15 cellular contexts compared by ENCODE assay signal in the genomic region with DNA sequence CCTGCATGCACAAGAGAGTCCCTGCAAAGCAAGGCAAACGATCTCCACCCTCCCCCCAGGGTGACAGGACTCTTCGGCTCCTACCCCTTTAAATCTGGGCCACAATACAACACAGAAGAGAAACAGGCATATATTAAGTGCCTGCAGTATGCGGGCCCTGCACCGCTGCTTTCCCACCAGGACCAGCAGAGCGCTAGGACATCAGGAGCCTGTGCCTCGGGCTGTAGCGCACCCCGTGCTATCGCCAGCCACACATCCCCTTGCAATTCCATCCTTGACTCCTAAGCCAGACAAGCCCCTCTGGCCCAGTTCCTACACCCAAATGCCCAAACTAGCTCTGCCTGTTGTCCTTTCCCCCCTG. TPM values are rescaled to one million over a fixed set of nuclear protein-coding genes. Genes with fewer than 3 reads are reported as not detected.
DNase-seq lines count a peak whose midpoint lies in the region; ATAC-seq, FAIRE-seq and TF ChIP-seq lines count a peak whose summit lies in the region.
"Had no signal": no experiment of that assay in that cellular context is flagged by ENCODE, and none has a peak within 500 bp of the region (broad histone marks: within the 10 kb centered on the region; RNA-seq: fewer than 3 reads in every experiment).

No MANE protein-coding gene starts in this region.

- no TSS peak for BruUV-seq in HepG2 (replicated peaks; lab: Mats Ljungman, UMichigan)
- no TSS peak for BruUV-seq in OCI-LY7 (replicated peaks; lab: Mats Ljungman, UMichigan)

- no peak overlapping the region for H3K9ac ChIP-seq in HepG2 (ENCODE audit: insufficient read depth, low read depth, low read length)

- POLR2A ChIA-PET in HepG2 (lab: Yijun Ruan, JAX): interaction anchor here (1.6 kb wide), 1 partner anchor 119 kb away, joined by 4 read pairs; no protein-coding TSS in a partner anchor
- POLR2A ChIA-PET in OCI-LY7 (lab: Charles Lee): no interaction called here

- H2AFZ ChIP-seq in HepG2 (ENCODE audit: low read length) (no peak overlapping the region), OCI-LY7 (ENCODE audit: low read length) (no peak overlapping the region)

- H3K4me2 ChIP-seq in HepG2 (ENCODE audit: low read depth, low read length) (no peak overlapping the region), OCI-LY7 (ENCODE audit: low read length) (no peak overlapping the region)

- no peak for TF ChIP-seq POLR2A in HepG2 (IDR thresholded peaks at IDR 0.05; ENCODE audit: insufficient read depth in 1 of 2, low read depth in 2 of 2, low read length in 2 of 2)
- no peak for TF ChIP-seq POLR2A in right lobe of liver (IDR thresholded peaks at IDR 0.05)
- no peak for TF ChIP-seq POLR2A in lower leg skin (IDR thresholded peaks at IDR 0.05)

- H3K9me2 ChIP-seq in OCI-LY7 (ENCODE audit: insufficient read depth, low read length): no peaks in the 10 kb centered on the region

- peaks cover 18% of the 10 kb centered on the region for H3K27me3 Mint-ChIP-seq in activated T-helper 2 cell treated with anti-CD3 and anti-CD28 coated beads, Interferon-gamma antibody, Interleukin-2, Interleukin-4, amounts not matched to agents 10 μg/mL and 5 μg/mL and 100 μg/mL, durations not matched to agents 14 hours and 24 hours and 36 hours (ENCODE audit: low read depth)

- ATAC-seq in HepG2 (peak; percentile 20), right lobe of liver (no peak)

- H3K9me3 Mint-ChIP-seq in activated T-helper 2 cell treated with anti-CD3 and anti-CD28 coated beads, Interferon-gamma antibody, Interleukin-2, Interleukin-4, amounts not matched to agents 10 μg/mL and 5 μg/mL and 100 μg/mL, durations not matched to agents 14 hours and 24 hours and 36 hours: no peaks in the 10 kb centered on the region
- H3K9me3 Mint-ChIP-seq: activated B cell treated with CpG ODN at 0.5 μM for 24 hours had no signal

- H3K4me1 ChIP-seq in HepG2 (ENCODE audit: insufficient read depth, low read length) (peaks cover 19% of the 10 kb centered on the region), right lobe of liver (peaks cover 0 to 4% (median 0%) of the 10 kb centered on the region in 4 donors), OCI-LY7 (ENCODE audit: insufficient read depth, low read length, poor library complexity, severe bottlenecking) (no peaks in the 10 kb centered on the region)

- intact Hi-C loops in HepG2 (cut with micrococcal nuclease; ENCODE audit: unreplicated experiment): loop anchor here (1.0 to 5.0 kb wide), 4 partner anchors 69 to 546 kb away; no protein-coding TSS in a partner anchor
- intact Hi-C loops in right lobe of liver (cut with DNase I): no loop called here
- intact Hi-C loops in OCI-LY7 (cut with micrococcal nuclease; ENCODE audit: unreplicated experiment): loop anchor here (1.0 to 5.0 kb wide), 4 partner anchors 68 to 548 kb away; no protein-coding TSS in a partner anchor
- intact Hi-C loops in lower leg skin (cut with DNase I; ENCODE audit: low total_unique reads): loop anchor here (5.0 kb wide), 1 partner anchor 126 kb away; no protein-coding TSS in a partner anchor
- intact Hi-C loops in activated T-helper 2 cell treated with anti-CD3 and anti-CD28 coated beads, Interferon-gamma antibody, Interleukin-2, Interleukin-4, amounts not matched to agents 10 μg/mL and 5 μg/mL and 100 μg/mL, durations not matched to agents 14 hours and 24 hours and 36 hours (cut with micrococcal nuclease): loop anchor here (1.0 to 5.0 kb wide), 3 partner anchors 130 to 548 kb away; no protein-coding TSS in a partner anchor

- H3K9me3 ChIP-seq in HepG2 (ENCODE audit: low read length) (no peaks in the 10 kb centered on the region), right lobe of liver (no peaks in the 10 kb centered on the region), OCI-LY7 (ENCODE audit: low read length) (no peaks in the 10 kb centered on the region)
- H3K9me3 ChIP-seq: upper lobe of left lung had no signal

- TF ChIP-seq CTCF in HepG2 (CRISPR knock-in tag; IDR thresholded peaks at IDR 0.05): no peak
- no peak for TF ChIP-seq CTCF in right lobe of liver (IDR thresholded peaks at IDR 0.05)
- peak; percentile 45 for TF ChIP-seq CTCF in OCI-LY7 (conservative IDR thresholded peaks at IDR 0.05; ENCODE audit: low read length)
- no peak for TF ChIP-seq CTCF in lower leg skin (IDR thresholded peaks at IDR 0.05)

- no peak overlapping the region for H3K27ac Mint-ChIP-seq in activated T-helper 2 cell treated with anti-CD3 and anti-CD28 coated beads, Interferon-gamma antibody, Interleukin-2, Interleukin-4, amounts not matched to agents 10 μg/mL and 5 μg/mL and 100 μg/mL, durations not matched to agents 14 hours and 24 hours and 36 hours
- H3K27ac Mint-ChIP-seq: activated B cell treated with CpG ODN at 0.5 μM for 24 hours had no signal

- H3K27ac ChIP-seq in HepG2 (ENCODE audit: extremely low read length, insufficient read depth, low read length): no peak overlapping the region
- H3K27ac ChIP-seq in right lobe of liver: no peak overlapping the region
- no peak overlapping the region for H3K27ac ChIP-seq in OCI-LY7 (ENCODE audit: low read depth, low read length, poor library complexity, severe bottlenecking)
- H3K27ac ChIP-seq: upper lobe of left lung had no signal

- TF ChIP-seq RAD21 in HepG2 (CRISPR knock-in tag; IDR thresholded peaks at IDR 0.05): no peak

- no peaks in the 10 kb centered on the region for H3K36me3 Mint-ChIP-seq in activated T-helper 2 cell treated with anti-CD3 and anti-CD28 coated beads, Interferon-gamma antibody, Interleukin-2, Interleukin-4, amounts not matched to agents 10 μg/mL and 5 μg/mL and 100 μg/mL, durations not matched to agents 14 hours and 24 hours and 36 hours (ENCODE audit: low read depth)

- H4K20me1 ChIP-seq in HepG2 (ENCODE audit: insufficient read depth, low read length): no peaks in the 10 kb centered on the region
- no peaks in the 10 kb centered on the region for H4K20me1 ChIP-seq in OCI-LY7 (ENCODE audit: insufficient read depth, low read length)

- CTCF ChIA-PET in HepG2 (lab: Yijun Ruan, JAX; ENCODE audit: low intra/inter-chr PET ratio, low total read pairs): interaction anchor here (0.6 to 3.9 kb wide), 3 partner anchors 69 to 132 kb away, joined by 3 to 58 read pairs (median 7); no protein-coding TSS in a partner anchor
- CTCF ChIA-PET in OCI-LY7 (lab: Charles Lee; ENCODE audit: unreplicated experiment): no interaction called here

- H3K36me3 ChIP-seq in HepG2 (replicated peaks in 1 of 2; ENCODE audit: control insufficient read depth in 1 of 2, insufficient read depth in 2 of 2, low read length in 2 of 2): no peaks in the 10 kb centered on the region
- no peaks in the 10 kb centered on the region for H3K36me3 ChIP-seq in right lobe of liver
- H3K36me3 ChIP-seq in OCI-LY7 (ENCODE audit: insufficient read depth, low read length): no peaks in the 10 kb centered on the region

- in situ Hi-C loops in HepG2 (cut with HindIII; ENCODE audit: extremely low pct_ligation_motif_present, low pct_unique_long_range_greater_than_20kb): no loop called here

- no peaks in the 10 kb centered on the region for H3K79me2 ChIP-seq in HepG2 (ENCODE audit: insufficient read depth, low read length)
- no peaks in the 10 kb centered on the region for H3K79me2 ChIP-seq in OCI-LY7 (ENCODE audit: insufficient read depth, low read depth, low read length)

- peaks cover 3 to 52% of the 10 kb centered on the region in 2 experiments; a peak in 3 of 5 replicates for H3K27me3 ChIP-seq in HepG2 (ENCODE audit: control insufficient read depth in 1 of 2, insufficient read depth in 2 of 2, low read length in 2 of 2)
- no peaks in the 10 kb centered on the region for H3K27me3 ChIP-seq in right lobe of liver
- H3K27me3 ChIP-seq: upper lobe of left lung had no signal

- H3K4me3 Mint-ChIP-seq in activated T-helper 2 cell treated with anti-CD3 and anti-CD28 coated beads, Interferon-gamma antibody, Interleukin-2, Interleukin-4, amounts not matched to agents 10 μg/mL and 5 μg/mL and 100 μg/mL, durations not matched to agents 14 hours and 24 hours and 36 hours (ENCODE audit: low read depth): no peak overlapping the region
- H3K4me3 Mint-ChIP-seq: activated B cell treated with CpG ODN at 0.5 μM for 24 hours had no signal

- H3K4me1 Mint-ChIP-seq in activated T-helper 2 cell treated with anti-CD3 and anti-CD28 coated beads, Interferon-gamma antibody, Interleukin-2, Interleukin-4, amounts not matched to agents 10 μg/mL and 5 μg/mL and 100 μg/mL, durations not matched to agents 14 hours and 24 hours and 36 hours (ENCODE audit: low read depth): peaks cover 3% of the 10 kb centered on the region

- DNase-seq in HepG2 (ENCODE audit: low spot score) (no peak), right lobe of liver (no peak), OCI-LY7 (ENCODE audit: low spot score) (no peak), lower leg skin (ENCODE audit: low spot score in 2 of 2) (no peak), NAMALWA (ENCODE audit: low spot score) (no peak), MV-4-11 (lab: John Stamatoyannopoulos, UW) (no peak), cortex of kidney (lab: John Stamatoyannopoulos, UW) (no peak)
- DNase-seq in activated T-helper 2 cell treated with anti-CD3 and anti-CD28 coated beads, Interferon-gamma antibody, Interleukin-2, Interleukin-4, amounts not matched to agents 10 μg/mL and 5 μg/mL and 100 μg/mL, durations not matched to agents 14 hours and 24 hours and 36 hours (ENCODE audit: low spot score): no peak
- DNase-seq: NCI-H1436, NCI-H526 had no signal

- 26% methylated on average over 5 of the region's 9 CpGs for WGBS in HepG2 (ENCODE audit: low lambda C conversion rate)
- 15% methylated on average over 4 of the region's 9 CpGs for WGBS in right lobe of liver (ENCODE audit: insufficient coverage, low coverage, low lambda C conversion rate, missing lambda C conversion rate)
- WGBS in lower leg skin, 2 donors: 50 to 56% methylated on average over 9 of the region's 9 CpGs

- H3K4me3 ChIP-seq in HepG2 (replicated peaks in 1 of 3; ENCODE audit: insufficient read depth in 1 of 3, low read depth in 2 of 3, low read length in 3 of 3) (no peak overlapping the region), right lobe of liver (no peak overlapping the region), OCI-LY7 (ENCODE audit: low read depth, low read length, poor library complexity, severe bottlenecking) (no peak overlapping the region), lower leg skin (ENCODE audit: low read depth, poor library complexity, severe bottlenecking) (peak overlapping the region; percentile 18)

- no peak for TF ChIP-seq EP300 in HepG2 (IDR thresholded peaks at IDR 0.05; ENCODE audit: low read depth in 2 of 2, low read length in 2 of 2)
- no peak for TF ChIP-seq EP300 in HepG2 (CRISPR knock-in tag; IDR thresholded peaks at IDR 0.05; ENCODE audit: borderline replicate concordance)

- no peak for FAIRE-seq in HepG2 (lab: Jason Lieb, UNC)
- FAIRE-seq: G401.6 had no signal

RNA-seq across cellular contexts. Expression of gene GALNT15, which starts 4.1 kb away (rescaled TPM):
- total RNA-seq in HepG2 (2016; rRNA removed; fragmentation: Illumina TruSeq; extraction: Trizol) (0.02 TPM in 1 of 2 replicates, not detected in the other), right lobe of liver (1 to 10 TPM; 2.0 to 9.2 (median 4.0) TPM), OCI-LY7 (2022) (not detected in 2 replicates), lower leg skin (100 to 1,000 TPM in 1 of 4 donors, 10 to 100 TPM in 3; 75.3 to 133 (median 84.5) TPM)
- not detected in 2 replicates for total RNA-seq in HepG2 (2016; cell fraction: cytosol; rRNA removed; fragmentation: Illumina TruSeq; extraction: Trizol; ENCODE audit: low read depth)
- 0.07 TPM in 1 of 2 replicates, not detected in the other for total RNA-seq in HepG2 (2016; cell fraction: insoluble cytoplasmic fraction; rRNA removed; fragmentation: Illumina TruSeq; extraction: Trizol)
- total RNA-seq in HepG2 (2016; cell fraction: membrane; rRNA removed; fragmentation: Illumina TruSeq; extraction: Trizol): 0.17 TPM in 1 of 2 replicates, not detected in the other
- not detected in 2 replicates for total RNA-seq in HepG2 (2016; cell fraction: nucleus; rRNA removed; fragmentation: Illumina TruSeq; extraction: Trizol)
- 0.04 and 0.05 TPM in 2 replicates for polyA plus RNA-seq in HepG2 (2011; rRNA removed)
- polyA plus RNA-seq in HepG2 (2011; cell fraction: cytosol; rRNA removed): 0.05 and 0.13 TPM in 2 replicates
- polyA plus RNA-seq in HepG2 (2011; cell fraction: nucleus; rRNA removed): 0.05 and 0.16 TPM in 2 replicates
- polyA plus RNA-seq in HepG2 (2012): 0.17 and 0.23 TPM in 2 replicates
- not detected in 2 replicates for polyA plus RNA-seq in HepG2 (2016; cell fraction: cytosol; fragmentation: Illumina TruSeq; extraction: Trizol; ENCODE audit: low read depth)
- 0.09 TPM in 1 of 2 replicates, not detected in the other for polyA plus RNA-seq in HepG2 (2016; cell fraction: insoluble cytoplasmic fraction; fragmentation: Illumina TruSeq; extraction: Trizol; ENCODE audit: low read depth)
- not detected in 2 replicates for polyA plus RNA-seq in HepG2 (2016; cell fraction: membrane; fragmentation: Illumina TruSeq; extraction: Trizol; ENCODE audit: low read depth)
- polyA plus RNA-seq in HepG2 (2016; cell fraction: nucleus; fragmentation: Illumina TruSeq; extraction: Trizol; ENCODE audit: insufficient read depth, low read depth): not detected in 2 replicates
- 0.05 and 0.16 TPM in 2 replicates for polyA minus RNA-seq in HepG2 (2011; rRNA and poly(A)+ RNA removed; ENCODE audit: low replicate concordance)
- not detected in 2 replicates for polyA minus RNA-seq in HepG2 (2011; cell fraction: cytosol; rRNA and poly(A)+ RNA removed)
- 0.26 and 0.62 TPM in 2 replicates for polyA minus RNA-seq in HepG2 (2011; cell fraction: nucleus; rRNA and poly(A)+ RNA removed)
- 0.03 TPM in 1 of 2 replicates, not detected in the other for total RNA-seq in OCI-LY7 (2014; rRNA removed; shearing (Covaris generic))
- total RNA-seq in activated T-helper 2 cell treated with anti-CD3 and anti-CD28 coated beads, Interferon-gamma antibody, Interleukin-2, Interleukin-4, amounts not matched to agents 10 μg/mL and 5 μg/mL and 100 μg/mL, durations not matched to agents 14 hours and 24 hours and 36 hours: 0.07 TPM in 1 of 2 replicates, not detected in the other
- total RNA-seq: activated B cell treated with CpG ODN at 0.5 μM for 24 hours, HT-29, mononuclear cell had no signal

Comparison
In these comparisons a context has a peak if more than half of its experiments do, and no peak if none do; other contexts are left out.
1. intact Hi-C loops: an anchor here in HepG2 (1.0 to 5.0 kb wide), OCI-LY7 (1.0 to 5.0 kb wide), lower leg skin (5.0 kb wide) and activated T-helper 2 cell treated with anti-CD3 and anti-CD28 coated beads, Interferon-gamma antibody, Interleukin-2, Interleukin-4, amounts not matched to agents 10 μg/mL and 5 μg/mL and 100 μg/mL, durations not matched to agents 14 hours and 24 hours and 36 hours (1.0 to 5.0 kb wide); none called in right lobe of liver.
2. RNA of gene GALNT15, which starts 4.1 kb away (total RNA-seq): 75.3 to 133 TPM in lower leg skin; 2.0 to 9.2 TPM in right lobe of liver, 0.07 TPM in activated T-helper 2 cell treated with anti-CD3 and anti-CD28 coated beads, Interferon-gamma antibody, Interleukin-2, Interleukin-4, amounts not matched to agents 10 μg/mL and 5 μg/mL and 100 μg/mL, durations not matched to agents 14 hours and 24 hours and 36 hours, 0.03 TPM in OCI-LY7 and 0.02 to 0.17 TPM in HepG2; every median in the first group is over 4 times any median in the second.